Comparison of ENCODE assay signal across 18 cellular contexts in the genomic region with DNA sequence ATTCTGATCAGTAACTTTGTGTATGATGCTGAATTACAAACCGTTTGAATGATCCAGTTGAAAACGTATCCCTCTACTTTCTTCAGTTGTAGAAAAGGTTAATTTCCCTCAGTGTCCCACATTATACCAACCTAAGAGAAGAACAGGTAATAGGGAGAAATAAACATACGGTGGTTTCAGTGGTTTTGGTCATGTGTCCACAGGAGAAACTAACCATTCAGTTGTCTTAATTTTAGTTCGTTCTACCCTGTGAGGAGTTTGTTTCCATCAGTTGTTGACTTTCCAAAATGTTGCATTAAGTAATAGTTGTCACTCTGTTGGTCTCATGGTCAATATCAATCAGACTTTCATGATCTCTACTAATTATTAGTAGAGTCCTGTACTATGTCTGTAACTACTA.
"Had no signal": no experiment of that assay in that cellular context is flagged by ENCODE, and none has a peak within 500 bp of the region (broad histone marks: within the 10 kb centered on the region; RNA-seq: fewer than 3 reads in every experiment).

No MANE protein-coding gene starts in this region.

- H3K4me1 Mint-ChIP-seq: T-cell had no signal

- ATAC-seq: left lobe of liver; naive thymus-derived CD8-positive, alpha-beta T cell; stimulated activated effector memory CD8-positive, alpha-beta T cell treated with anti-CD3 and anti-CD28 coated beads, Interleukin-12 subunit alpha, Interleukin-12 subunit beta, amount 100 ng/mL, for 72 hours; T-cell had no signal

- H3K4me3 ChIP-seq: thyroid gland, uterus had no signal

- H3K27ac ChIP-seq: epithelial cell of prostate, uterus had no signal

- H3K4me3 Mint-ChIP-seq: activated CD4-positive, alpha-beta memory T cell treated with anti-CD3 and anti-CD28 coated beads for 36 hours; naive thymus-derived CD8-positive, alpha-beta T cell; stimulated activated effector memory CD8-positive, alpha-beta T cell treated with anti-CD3 and anti-CD28 coated beads, Interleukin-12 subunit alpha, Interleukin-12 subunit beta, amount 100 ng/mL, for 72 hours; T-cell had no signal

- FAIRE-seq: astrocyte, bronchial epithelial cell, frontal cortex had no signal

- H3K27me3 Mint-ChIP-seq: activated CD4-positive, alpha-beta memory T cell treated with anti-CD3 and anti-CD28 coated beads for 36 hours; naive thymus-derived CD8-positive, alpha-beta T cell; T-cell had no signal

- H3K9me3 ChIP-seq: thyroid gland, uterus had no signal

- H3K27ac Mint-ChIP-seq: activated CD4-positive, alpha-beta memory T cell treated with anti-CD3 and anti-CD28 coated beads for 36 hours; stimulated activated effector memory CD8-positive, alpha-beta T cell treated with anti-CD3 and anti-CD28 coated beads, Interleukin-12 subunit alpha, Interleukin-12 subunit beta, amount 100 ng/mL, for 72 hours had no signal

- DNase-seq: activated CD4-positive, alpha-beta memory T cell treated with anti-CD3 and anti-CD28 coated beads for 36 hours; activated CD8-positive, alpha-beta memory T cell treated with anti-CD3 and anti-CD28 coated beads, Interleukin-2, amount 50 U/mL, for 4 hours; activated naive CD4-positive, alpha-beta T cell; islet precursor cell; mammary epithelial cell; naive thymus-derived CD8-positive, alpha-beta T cell; stimulated activated CD4-positive, alpha-beta T cell treated with anti-CD3 and anti-CD28 coated beads, Interleukin-12 subunit alpha, Interleukin-12 subunit beta, amount 100 ng/mL, for 4 hours; stimulated activated CD4-positive, alpha-beta T cell treated with anti-CD3 and anti-CD28 coated beads, Interleukin-2, amount 100 ng/mL, for 24 hours; T-cell; T1000; thyroid gland; uterus had no signal

- H3K27me3 ChIP-seq: thyroid gland, uterus had no signal

- H3K9me3 Mint-ChIP-seq: activated CD4-positive, alpha-beta memory T cell treated with anti-CD3 and anti-CD28 coated beads for 36 hours; naive thymus-derived CD8-positive, alpha-beta T cell; stimulated activated effector memory CD8-positive, alpha-beta T cell treated with anti-CD3 and anti-CD28 coated beads, Interleukin-12 subunit alpha, Interleukin-12 subunit beta, amount 100 ng/mL, for 72 hours; T-cell had no signal

- H3K36me3 ChIP-seq: thyroid gland, uterus had no signal
